ENCODE assay signal across 8 cellular contexts in genomic region chr2:27369471-27370025, GRCh38. TPM values are rescaled to one million over a fixed set of nuclear protein-coding genes. Genes with fewer than 3 reads are reported as not detected.
DNase-seq lines count a peak whose midpoint lies in the region; ATAC-seq and TF ChIP-seq lines count a peak whose summit lies in the region.

No MANE protein-coding gene starts in this region.

- H3K36me3 ChIP-seq in SJSA1 (peaks cover 79% of the 10 kb centered on the region), endodermal cell (ENCODE audit: control insufficient read depth, insufficient read depth, low read length) (peaks cover 56% of the 10 kb centered on the region), mesendoderm (ENCODE audit: control insufficient read depth, insufficient read depth, low read length) (peaks cover 5% of the 10 kb centered on the region), tibial nerve (peaks cover 6 to 69% (median 11%) of the 10 kb centered on the region in 3 donors)

- H3K4me3 ChIP-seq in SJSA1 (peak overlapping the region; percentile 89), endodermal cell (ENCODE audit: low read length) (peak overlapping the region; percentile 98), mesendoderm (ENCODE audit: low read length) (peak overlapping the region; percentile 69), tibial nerve (peak overlapping the region; percentile 84 to 100 (median 98))

- H3K9me3 ChIP-seq in SJSA1 (replicated peaks) (no peaks in the 10 kb centered on the region), endodermal cell (ENCODE audit: control insufficient read depth, low read length) (no peaks in the 10 kb centered on the region), tibial nerve (no peaks in the 10 kb centered on the region)

- H3K79me2 ChIP-seq in mesendoderm (ENCODE audit: control insufficient read depth, insufficient read depth, low read length): peaks cover 15% of the 10 kb centered on the region

- H3K27ac ChIP-seq in SJSA1 (peak overlapping the region; percentile 26), endodermal cell (ENCODE audit: low read depth, low read length) (peak overlapping the region; percentile 69), mesendoderm (ENCODE audit: low read depth, low read length) (no peak overlapping the region), tibial nerve (peak overlapping the region; percentile 64 to 97 (median 94))

- H3K4me2 ChIP-seq in mesendoderm (ENCODE audit: low read length): peak overlapping the region; percentile 67

- TF ChIP-seq CTCF in endodermal cell (conservative IDR thresholded peaks at IDR 0.05): no peak
- TF ChIP-seq CTCF in tibial nerve (IDR thresholded peaks at IDR 0.05): no peak

- H4K5ac ChIP-seq in mesendoderm (ENCODE audit: low read length): no peak overlapping the region

- no peak overlapping the region for H2BK120ac ChIP-seq in mesendoderm (ENCODE audit: low read depth, low read length)

- H3K79me1 ChIP-seq in mesendoderm (ENCODE audit: low read length): peaks cover 21% of the 10 kb centered on the region

- no peak for TF ChIP-seq EP300 in tibial nerve (IDR thresholded peaks at IDR 0.05)

- ATAC-seq in HG03045 (IDR thresholded peaks at IDR 0.05; ENCODE audit: unreplicated experiment): peak; percentile 11

- DNase-seq in SHP77 (lab: John Stamatoyannopoulos, UW) (peak; percentile 40 to 42), SHP77 treated with DMSO at 0.1 percent for 48 hours (lab: John Stamatoyannopoulos, UW) (no peak), SJSA1 (ENCODE audit: low read depth in 1 of 2, low spot score in 2 of 2) (peak in 1 of 2 experiments; percentile 61), endodermal cell (no peak), mesendoderm (peak; percentile 79), tibial nerve (ENCODE audit: low spot score in 2 of 2) (no peak)
- DNase-seq in stimulated activated CD4-positive, alpha-beta T cell treated with anti-CD3 and anti-CD28 coated beads, Interleukin-4, amount 100 ng/mL, for 4 hours: no peak

- H3K23ac ChIP-seq in mesendoderm (ENCODE audit: low read length): peak overlapping the region; percentile 90

- H3K9ac ChIP-seq in endodermal cell (ENCODE audit: extremely low read depth, low read length, poor library complexity, severe bottlenecking): peak overlapping the region; percentile 85
- peak overlapping the region; percentile 91 for H3K9ac ChIP-seq in mesendoderm (ENCODE audit: low read length)

- H3K27me3 ChIP-seq in SJSA1 (replicated peaks): no peaks in the 10 kb centered on the region
- no peaks in the 10 kb centered on the region for H3K27me3 ChIP-seq in endodermal cell (ENCODE audit: control insufficient read depth, insufficient read depth, low read length, poor library complexity, severe bottlenecking)
- H3K27me3 ChIP-seq in mesendoderm (ENCODE audit: insufficient read depth, low read length, poor library complexity): no peaks in the 10 kb centered on the region
- no peaks in the 10 kb centered on the region for H3K27me3 ChIP-seq in tibial nerve

- no peak overlapping the region for H2AK5ac ChIP-seq in mesendoderm (ENCODE audit: low read length)

- H4K8ac ChIP-seq in mesendoderm (ENCODE audit: low read depth, low read length): no peak overlapping the region

- H3K4me1 ChIP-seq in SJSA1 (replicated peaks) (peaks cover 21% of the 10 kb centered on the region), endodermal cell (ENCODE audit: control insufficient read depth, insufficient read depth, low read length) (peaks cover 2% of the 10 kb centered on the region), mesendoderm (ENCODE audit: control insufficient read depth, low read depth, low read length) (peaks cover 7% of the 10 kb centered on the region), tibial nerve (peaks cover 0 to 37% (median 28%) of the 10 kb centered on the region in 4 donors)

- WGBS in endodermal cell (ENCODE audit: insufficient coverage in 1 of 2, insufficient read length in 1 of 2), 2 experiments: 7 to 19% methylated on average over 8 to 18 of the region's 18 CpGs
- no CpG with 5 or more reads among the region's 18 CpGs for WGBS in mesendoderm (ENCODE audit: extremely low coverage, insufficient coverage, low lambda C conversion rate)
- 0 to 1% methylated on average over 16 to 18 of the region's 18 CpGs for WGBS in tibial nerve, 2 donors

- TF ChIP-seq POLR2A in tibial nerve (IDR thresholded peaks at IDR 0.05): no peak

- H3K27ac Mint-ChIP-seq in endodermal cell: peak overlapping the region; percentile 97

- no peak overlapping the region for H2BK5ac ChIP-seq in mesendoderm (ENCODE audit: low read length)

- H3K27me3 Mint-ChIP-seq in endodermal cell (ENCODE audit: insufficient read depth): no peaks in the 10 kb centered on the region

- H3K4me3 Mint-ChIP-seq in endodermal cell: peak overlapping the region; percentile 92

- no peak overlapping the region for H2BK15ac ChIP-seq in mesendoderm (replicated peaks; ENCODE audit: low read depth)

- peak overlapping the region; percentile 97 for H3K56ac ChIP-seq in mesendoderm (ENCODE audit: low read length)

- H3K36me3 Mint-ChIP-seq in endodermal cell (ENCODE audit: low read depth): peaks cover 56% of the 10 kb centered on the region

- H3K9me3 Mint-ChIP-seq in endodermal cell: no peaks in the 10 kb centered on the region

- no peak overlapping the region for H3K18ac ChIP-seq in mesendoderm (ENCODE audit: low read length)

- no peak overlapping the region for H3K4ac ChIP-seq in mesendoderm (ENCODE audit: low read depth, low read length)

- peaks cover 26% of the 10 kb centered on the region for H3K4me1 Mint-ChIP-seq in endodermal cell

RNA-seq across cellular contexts. Expression of gene EIF2B4, which starts 0.6 kb away (rescaled TPM):
- 29.8 and 52.1 TPM in 2 replicates for total RNA-seq in SJSA1 (2014; rRNA removed; shearing (Covaris generic))
- 10 to 100 TPM; 56.7 to 58.6 TPM for total RNA-seq in endodermal cell
- polyA plus RNA-seq in endodermal cell (2013, experiment 1 of 2): 51.3 TPM
- 45.8 TPM for polyA plus RNA-seq in endodermal cell (2013, experiment 2 of 2)
- polyA plus RNA-seq in mesendoderm (2013, experiment 1 of 2): 44.6 TPM
- 45.3 TPM for polyA plus RNA-seq in mesendoderm (2013, experiment 2 of 2)
- 10 to 100 TPM; 43.3 to 69.0 (median 59.8) TPM for total RNA-seq in tibial nerve

RNA-seq across cellular contexts. Expression of gene SNX17, which starts 0.9 kb away (rescaled TPM):
- 148 and 170 TPM in 2 replicates for total RNA-seq in SJSA1 (2014; rRNA removed; shearing (Covaris generic))
- 10 to 100 TPM; 81.2 to 92.6 TPM for total RNA-seq in endodermal cell
- polyA plus RNA-seq in endodermal cell (2013, experiment 1 of 2): 70.9 TPM
- 68.6 TPM for polyA plus RNA-seq in endodermal cell (2013, experiment 2 of 2)
- polyA plus RNA-seq in mesendoderm (2013, experiment 1 of 2): 26.0 TPM
- polyA plus RNA-seq in mesendoderm (2013, experiment 2 of 2): 24.0 TPM
- 10 to 100 TPM; 71.6 to 97.7 (median 90.8) TPM for total RNA-seq in tibial nerve

RNA-seq across cellular contexts. Expression of gene ZNF513, which starts 11.0 kb away (rescaled TPM):
- total RNA-seq in SJSA1 (2014; rRNA removed; shearing (Covaris generic)): 7.7 and 13.1 TPM in 2 replicates
- total RNA-seq in endodermal cell: 10 to 100 TPM; 30.7 to 32.5 TPM
- 21.3 TPM for polyA plus RNA-seq in endodermal cell (2013, experiment 1 of 2)
- 20.5 TPM for polyA plus RNA-seq in endodermal cell (2013, experiment 2 of 2)
- polyA plus RNA-seq in mesendoderm (2013, experiment 1 of 2): 12.7 TPM
- polyA plus RNA-seq in mesendoderm (2013, experiment 2 of 2): 11.8 TPM
- total RNA-seq in tibial nerve: 10 to 100 TPM; 12.9 to 16.8 (median 14.4) TPM

RNA-seq across cellular contexts. Expression of gene GTF3C2, which starts 13.0 kb away (rescaled TPM):
- total RNA-seq in SJSA1 (2014; rRNA removed; shearing (Covaris generic)): 36.2 and 46.4 TPM in 2 replicates
- 100 to 1,000 TPM; 105 to 120 TPM for total RNA-seq in endodermal cell
- 95.0 TPM for polyA plus RNA-seq in endodermal cell (2013, experiment 1 of 2)
- 86.0 TPM for polyA plus RNA-seq in endodermal cell (2013, experiment 2 of 2)
- polyA plus RNA-seq in mesendoderm (2013, experiment 1 of 2): 75.2 TPM
- polyA plus RNA-seq in mesendoderm (2013, experiment 2 of 2): 68.8 TPM
- total RNA-seq in tibial nerve: 10 to 100 TPM; 38.9 to 54.0 (median 46.0) TPM

RNA-seq across cellular contexts. Expression of gene PPM1G, which starts 39.8 kb away (rescaled TPM):
- total RNA-seq in SJSA1 (2014; rRNA removed; shearing (Covaris generic)): 144 and 147 TPM in 2 replicates
- total RNA-seq in endodermal cell (100 to 1,000 TPM; 124 to 125 TPM), tibial nerve (10 to 100 TPM; 33.7 to 53.6 (median 47.9) TPM)
- 107 TPM for polyA plus RNA-seq in endodermal cell (2013, experiment 1 of 2)
- polyA plus RNA-seq in endodermal cell (2013, experiment 2 of 2): 102 TPM
- 162 TPM for polyA plus RNA-seq in mesendoderm (2013, experiment 1 of 2)
- 165 TPM for polyA plus RNA-seq in mesendoderm (2013, experiment 2 of 2)

Comparison
In these comparisons a context has a peak if more than half of its experiments do, and no peak if none do; other contexts are left out.
1. DNase-seq: peak in SHP77 (2 of 2) and mesendoderm (single experiment); none in SHP77 treated with DMSO at 0.1 percent for 48 hours (single experiment), endodermal cell (single experiment), tibial nerve (0 of 2) and stimulated activated CD4-positive, alpha-beta T cell treated with anti-CD3 and anti-CD28 coated beads, Interleukin-4, amount 100 ng/mL, for 4 hours (0 of 2).
2. Peak in every context shown above with its lines, with median percentiles within 50 percentile points of each other: H3K4me3 ChIP-seq.